Comparison of ENCODE assay signal across 9 cellular contexts in genomic region chr2:20642026-20642971, GRCh38. TPM values are rescaled to one million over a fixed set of nuclear protein-coding genes. Genes with fewer than 3 reads are reported as not detected.
DNase-seq lines count a peak whose midpoint lies in the region; ATAC-seq and TF ChIP-seq lines count a peak whose summit lies in the region.
"Had no signal": no experiment of that assay in that cellular context is flagged by ENCODE, and none has a peak within 500 bp of the region (broad histone marks: within the 10 kb centered on the region; RNA-seq: fewer than 3 reads in every experiment).

No MANE protein-coding gene starts in this region.

- H3K36me3 Mint-ChIP-seq in activated CD8-positive, alpha-beta T cell treated with anti-CD3 and anti-CD28 coated beads for 36 hours (ENCODE audit: low read depth): no peaks in the 10 kb centered on the region
- peaks cover 16% of the 10 kb centered on the region for H3K36me3 Mint-ChIP-seq in effector memory CD8-positive, alpha-beta T cell (ENCODE audit: insufficient read depth)

- no peak overlapping the region for H3K4me3 Mint-ChIP-seq in activated CD8-positive, alpha-beta T cell treated with anti-CD3 and anti-CD28 coated beads for 36 hours
- no peak overlapping the region for H3K4me3 Mint-ChIP-seq in effector memory CD8-positive, alpha-beta T cell

- CTCF ChIA-PET in activated CD8-positive, alpha-beta T cell treated with anti-CD3 and anti-CD28 coated beads for 36 hours (lab: Charles Lee): interaction anchor here (0.5 to 7.6 kb wide), 48 partner anchors 8 to 328 kb away, joined by 3 to 117 read pairs (median 4); partner anchors contain the start of genes HS1BP3 and RHOB

- no peak overlapping the region for H3K27ac Mint-ChIP-seq in activated CD8-positive, alpha-beta T cell treated with anti-CD3 and anti-CD28 coated beads for 36 hours
- H3K27ac Mint-ChIP-seq in effector memory CD8-positive, alpha-beta T cell: peak overlapping the region; percentile 25 to 49

- H3K9me3 Mint-ChIP-seq in activated CD8-positive, alpha-beta T cell treated with anti-CD3 and anti-CD28 coated beads for 36 hours: no peaks in the 10 kb centered on the region
- no peaks in the 10 kb centered on the region for H3K9me3 Mint-ChIP-seq in effector memory CD8-positive, alpha-beta T cell

- DNase-seq in C1 segment of cervical spinal cord (lab: John Stamatoyannopoulos, UW) (peak in 13 of 14 donors; percentile 2 to 81 (median 57)), NCI-H526 (lab: John Stamatoyannopoulos, UW) (peak; percentile 42 to 73), mucosa of gallbladder (ENCODE audit: low spot score) (peak; percentile 76)
- DNase-seq in activated CD8-positive, alpha-beta T cell treated with anti-CD3 and anti-CD28 coated beads for 36 hours: peak; percentile 80
- DNase-seq in effector memory CD8-positive, alpha-beta T cell: peak; percentile 69 to 75 (median 70)
- peak; percentile 84 for DNase-seq in stimulated activated CD8-positive, alpha-beta memory T cell treated with anti-CD3 and anti-CD28 coated beads, Interleukin-4, amount 100 ng/mL, for 48 hours

- ATAC-seq in GM19023 (IDR thresholded peaks at IDR 0.05; ENCODE audit: unreplicated experiment): peak; percentile 94
- peak; percentile 86 for ATAC-seq in HG03135 (IDR thresholded peaks at IDR 0.05; ENCODE audit: unreplicated experiment)
- peak; percentile 99 for ATAC-seq in activated CD8-positive, alpha-beta T cell treated with anti-CD3 and anti-CD28 coated beads for 36 hours
- peak; percentile 100 for ATAC-seq in effector memory CD8-positive, alpha-beta T cell (replicated peaks)

- POLR2A ChIA-PET in activated CD8-positive, alpha-beta T cell treated with anti-CD3 and anti-CD28 coated beads for 36 hours (lab: Charles Lee): interaction anchor here (0.6 to 1.4 kb wide), 3 partner anchors 8 to 195 kb away, joined by 3 to 4 read pairs (median 3); partner anchors contain the start of genes HS1BP3 and RHOB

- H3K4me1 Mint-ChIP-seq in activated CD8-positive, alpha-beta T cell treated with anti-CD3 and anti-CD28 coated beads for 36 hours (ENCODE audit: low read depth): no peaks in the 10 kb centered on the region
- H3K4me1 Mint-ChIP-seq in effector memory CD8-positive, alpha-beta T cell (ENCODE audit: low read depth in 2 of 2): peaks cover 14 to 19% of the 10 kb centered on the region in 2 donors

- intact Hi-C loops in activated CD8-positive, alpha-beta T cell treated with anti-CD3 and anti-CD28 coated beads for 36 hours (cut with micrococcal nuclease): loop anchor here (2.0 kb wide), 1 partner anchor 197 kb away; no protein-coding TSS in a partner anchor

- TF ChIP-seq CTCF in activated CD8-positive, alpha-beta T cell treated with anti-CD3 and anti-CD28 coated beads for 36 hours (IDR thresholded peaks at IDR 0.05): peak; percentile 90

- no peaks in the 10 kb centered on the region for H3K27me3 Mint-ChIP-seq in activated CD8-positive, alpha-beta T cell treated with anti-CD3 and anti-CD28 coated beads for 36 hours
- H3K27me3 Mint-ChIP-seq in effector memory CD8-positive, alpha-beta T cell: no peaks in the 10 kb centered on the region

RNA-seq across cellular contexts. Expression of gene HS1BP3, which starts 8.6 kb away (rescaled TPM):
- 1 to 10 TPM; 6.5 to 7.9 TPM for total RNA-seq in activated CD8-positive, alpha-beta T cell treated with anti-CD3 and anti-CD28 coated beads for 36 hours
- total RNA-seq in mucosa of gallbladder: 50.3 TPM

RNA-seq across cellular contexts. Expression of gene GDF7, which starts 24.6 kb away (rescaled TPM):
- total RNA-seq in activated CD8-positive, alpha-beta T cell treated with anti-CD3 and anti-CD28 coated beads for 36 hours: not detected
- 2.5 TPM for total RNA-seq in mucosa of gallbladder
- total RNA-seq: T-helper 1 cell treated with Interleukin-12 subunit alpha and Interleukin-12 subunit beta and Interleukin-4 antibody, amounts not matched to agents 30 ng/mL and 1 ng/mL, for 36 hours had no signal

Comparison
In these comparisons a context has a peak if more than half of its experiments do, and no peak if none do; other contexts are left out.
1. Peak in every context shown above with its lines: DNase-seq and ATAC-seq.